Comparison of ENCODE assay signal across 9 cellular contexts in genomic region chr14:89618821-89619551, GRCh38.
DNase-seq lines count a peak whose midpoint lies in the region; ATAC-seq, FAIRE-seq and TF ChIP-seq lines count a peak whose summit lies in the region.
"Had no signal": no experiment of that assay in that cellular context is flagged by ENCODE, and none has a peak within 500 bp of the region (broad histone marks: within the 10 kb centered on the region; RNA-seq: fewer than 3 reads in every experiment).

No MANE protein-coding gene starts in this region.

- peaks cover 15% of the 10 kb centered on the region for H3K27me3 Mint-ChIP-seq in neural progenitor cell (ENCODE audit: insufficient read depth, low read depth)

- no peaks in the 10 kb centered on the region for H3K36me3 Mint-ChIP-seq in neural progenitor cell

- H4K20me1 ChIP-seq in neural progenitor cell (ENCODE audit: low read depth), result no peaks in the 10 kb centered on the region

- H3K9me3 Mint-ChIP-seq in neural progenitor cell, result no peaks in the 10 kb centered on the region

- H3K9me3 ChIP-seq in neural progenitor cell (ENCODE audit: low read depth) (no peaks in the 10 kb centered on the region), thyroid gland (no peaks in the 10 kb centered on the region)

- intact Hi-C loops in thyroid gland (cut with DNase I), result no loop called here

- ATAC-seq in GM21381 (IDR thresholded peaks at IDR 0.05; ENCODE audit: unreplicated experiment), result peak; percentile 69

- H3K4me3 Mint-ChIP-seq in neural progenitor cell, result peak overlapping the region; percentile 92

- peaks cover 45% of the 10 kb centered on the region for H3K4me1 ChIP-seq in neural progenitor cell
- H3K4me1 ChIP-seq in thyroid gland, result peaks cover 0 to 5% of the 10 kb centered on the region in 2 donors

- no peaks in the 10 kb centered on the region for H3K36me3 ChIP-seq in neural progenitor cell
- no peaks in the 10 kb centered on the region for H3K36me3 ChIP-seq in thyroid gland

- H3K79me2 ChIP-seq in neural progenitor cell (ENCODE audit: low read depth), result peaks cover 25% of the 10 kb centered on the region

- H2AFZ ChIP-seq in neural progenitor cell (replicated peaks), result peak overlapping the region; percentile 92

- 1 to 2% methylated on average over 10 to 26 of the region's 66 CpGs for WGBS in thyroid gland, 2 donors

- H3K27ac ChIP-seq in neural progenitor cell (no peak overlapping the region), thyroid gland (peak overlapping the region in 2 of 3 donors; percentile 22 to 82)

- peak; percentile 73 for DNase-seq in DMS53 (lab: John Stamatoyannopoulos, UW)
- peak; percentile 71 for DNase-seq in HTR-8/SVneo (ENCODE audit: insufficient read length, low spot score)
- peak; percentile 51 for DNase-seq in RPMI8226
- peak; percentile 50 for DNase-seq in activated gamma-delta T cell treated with Interleukin-2 at 50 U/mL for 16 hours
- peak; percentile 75 to 78 for DNase-seq in frontal cortex (ENCODE audit: low spot score in 2 of 2)
- DNase-seq in neural progenitor cell (ENCODE audit: low spot score), result peak; percentile 90
- peak; percentile 55 to 59 for DNase-seq in thyroid gland

- H3K4me1 Mint-ChIP-seq in neural progenitor cell, result peaks cover 38% of the 10 kb centered on the region

- peak in 1 of 2 donors; percentile 53 for TF ChIP-seq POLR2A in thyroid gland (IDR thresholded peaks at IDR 0.05)

- H3K27me3 ChIP-seq in neural progenitor cell (peaks cover 26% of the 10 kb centered on the region), thyroid gland (no peaks in the 10 kb centered on the region)

- no peak for FAIRE-seq in HTR-8/SVneo (lab: Jason Lieb, UNC)
- no peak for FAIRE-seq in frontal cortex (lab: Jason Lieb, UNC)
- FAIRE-seq: islet of Langerhans had no signal

- peaks cover 25% of the 10 kb centered on the region for H3F3A ChIP-seq in neural progenitor cell (ENCODE audit: low read depth)

- peak overlapping the region; percentile 98 for H3K4me2 ChIP-seq in neural progenitor cell

- peak overlapping the region; percentile 85 for H3K4me3 ChIP-seq in neural progenitor cell
- peak overlapping the region; percentile 29 to 63 (median 56) for H3K4me3 ChIP-seq in thyroid gland (replicated peaks in 1 of 3)

- H3K9ac ChIP-seq in neural progenitor cell, result peak overlapping the region; percentile 34

- TF ChIP-seq CTCF in neural progenitor cell (IDR thresholded peaks at IDR 0.05) (no peak), thyroid gland (IDR thresholded peaks at IDR 0.05) (peak in 1 of 6 experiments; percentile 3)

- peak overlapping the region; percentile 66 for H3K27ac Mint-ChIP-seq in neural progenitor cell
